1 cellular context compared by ENCODE assay signal in genomic region chr1:1614204-1614953, GRCh38.
TF ChIP-seq lines count a peak whose summit lies in the region.

No MANE protein-coding gene starts in this region.

TF ChIP-seq in K562, 482 proteins besides CTCF, POLR2A, EP300 and RAD21 (continued from another document and continues in another):
- TF ChIP-seq FOXP4 (CRISPR knock-in tag; IDR thresholded peaks at IDR 0.05; ENCODE audit: borderline replicate concordance) (no peak), TEAD1 (CRISPR knock-in tag; IDR thresholded peaks at IDR 0.05) (peak; percentile 16 to 79; a peak in 2 of 4 replicates), SMARCA5 (IDR thresholded peaks at IDR 0.05) (0 out of 2 replicates have a peak, but pooled peaks have one; percentile 79), C11orf30 (IDR thresholded peaks at IDR 0.05; ENCODE audit: low read depth) (no peak), ZKSCAN3 (CRISPR knock-in tag; IDR thresholded peaks at IDR 0.05) (no peak), GATAD2A (IDR thresholded peaks at IDR 0.05) (no peak), E2F4 (CRISPR knock-in tag; IDR thresholded peaks at IDR 0.05; ENCODE audit: low read depth) (no peak), NBN (IDR thresholded peaks at IDR 0.05; ENCODE audit: low read depth) (no peak; the same call in 1 of the 2 replicates), ZNF224 (CRISPR knock-in tag; IDR thresholded peaks at IDR 0.05) (no peak), NKRF (IDR thresholded peaks at IDR 0.05; ENCODE audit: borderline replicate concordance) (no peak), NFE2L1 (tag; IDR thresholded peaks at IDR 0.05; ENCODE audit: borderline replicate concordance, low read depth) (no peak), MYBL2 (IDR thresholded peaks at IDR 0.05; ENCODE audit: low read depth) (no peak), MYBL2 (CRISPR knock-in tag; IDR thresholded peaks at IDR 0.05; ENCODE audit: borderline replicate concordance) (no peak), AFF4 (CRISPR knock-in tag; IDR thresholded peaks at IDR 0.05) (no peak; the same call in 1 of the 2 replicates), BCLAF1 (IDR thresholded peaks at IDR 0.05; ENCODE audit: borderline replicate concordance in 1 of 2, control insufficient read depth in 1 of 2, low read depth in 2 of 2, low read length in 1 of 2) (no peak), MAFF (IDR thresholded peaks at IDR 0.05; ENCODE audit: low read length) (no peak), E2F8 (IDR thresholded peaks at IDR 0.05; ENCODE audit: low read depth, partially characterized antibody) (no peak), ZNF507 (tag; conservative IDR thresholded peaks at IDR 0.05) (no peak), CBX3 (IDR thresholded peaks at IDR 0.05; ENCODE audit: borderline replicate concordance in 1 of 2, low read length in 2 of 2) (peak in 1 of 2 experiments; percentile 38; a peak in 1 of 3 replicates), NCOR1 (IDR thresholded peaks at IDR 0.05) (no peak), HCFC1 (IDR thresholded peaks at IDR 0.05; ENCODE audit: low read depth, low read length) (no peak), CLOCK (CRISPR knock-in tag; IDR thresholded peaks at IDR 0.05; ENCODE audit: borderline replicate concordance) (no peak), RERE (CRISPR knock-in tag; IDR thresholded peaks at IDR 0.05; ENCODE audit: borderline replicate concordance) (no peak), CEBPB (tag; IDR thresholded peaks at IDR 0.05) (peak; percentile 79), TOE1 (IDR thresholded peaks at IDR 0.05; ENCODE audit: borderline replicate concordance) (no peak), TOE1 (CRISPR knock-in tag; IDR thresholded peaks at IDR 0.05; ENCODE audit: borderline replicate concordance, low read depth) (no peak), CHCHD3 (CRISPR knock-in tag; IDR thresholded peaks at IDR 0.05) (0 out of 2 replicates have a peak, but pooled peaks have one; percentile 49), ZNF134 (CRISPR knock-in tag; conservative IDR thresholded peaks at IDR 0.05) (no peak), NFE2 (IDR thresholded peaks at IDR 0.05; ENCODE audit: low read depth) (no peak), ZNF57 (CRISPR knock-in tag; IDR thresholded peaks at IDR 0.05) (no peak), HNRNPUL1 (IDR thresholded peaks at IDR 0.05; ENCODE audit: low read length) (no peak)
